Comparison of ENCODE assay signal across 1 cellular context in the genomic region with DNA sequence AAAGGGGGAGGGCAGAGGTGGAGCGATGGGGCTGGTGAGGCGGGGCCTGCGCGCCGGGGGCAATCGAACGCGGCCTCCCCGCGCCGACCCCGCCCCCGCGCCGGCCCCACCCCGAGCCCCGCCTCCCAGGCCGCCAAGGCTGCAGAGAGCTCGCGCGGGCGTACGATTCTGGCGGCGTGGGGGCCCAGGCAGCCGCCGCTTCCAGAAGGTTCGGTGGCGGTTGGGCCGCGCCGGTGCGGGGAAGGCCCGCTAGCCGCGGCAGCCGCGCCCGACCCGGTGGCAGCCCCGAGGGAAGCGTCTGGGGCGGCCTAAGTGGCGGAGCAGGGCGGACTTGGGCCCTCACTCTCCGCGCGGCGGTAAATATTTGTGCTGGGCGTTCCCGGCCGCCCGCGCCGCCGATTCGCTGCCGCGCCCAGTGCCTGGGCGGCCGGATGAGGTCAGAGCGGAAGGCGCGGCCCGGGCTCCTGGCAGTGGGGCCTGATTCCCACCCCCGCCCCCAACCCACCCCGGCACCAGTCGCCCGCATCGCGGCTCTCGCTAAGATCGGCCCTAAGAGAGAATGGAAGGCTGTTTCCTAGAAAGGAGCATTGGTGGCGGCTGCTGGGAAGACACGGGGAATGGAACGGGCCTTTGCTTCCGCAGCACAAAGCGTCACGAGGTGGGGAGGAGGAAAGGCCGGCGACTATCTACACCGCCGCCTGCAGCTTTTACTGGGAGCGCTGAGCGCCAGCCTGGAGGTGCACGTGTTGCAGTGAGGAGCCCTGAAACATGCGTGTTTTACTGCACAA.
TF ChIP-seq lines count a peak whose summit lies in the region.

A gene with protein sequence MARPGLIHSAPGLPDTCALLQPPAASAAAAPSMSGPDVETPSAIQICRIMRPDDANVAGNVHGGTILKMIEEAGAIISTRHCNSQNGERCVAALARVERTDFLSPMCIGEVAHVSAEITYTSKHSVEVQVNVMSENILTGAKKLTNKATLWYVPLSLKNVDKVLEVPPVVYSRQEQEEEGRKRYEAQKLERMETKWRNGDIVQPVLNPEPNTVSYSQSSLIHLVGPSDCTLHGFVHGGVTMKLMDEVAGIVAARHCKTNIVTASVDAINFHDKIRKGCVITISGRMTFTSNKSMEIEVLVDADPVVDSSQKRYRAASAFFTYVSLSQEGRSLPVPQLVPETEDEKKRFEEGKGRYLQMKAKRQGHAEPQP (minus strand): TSS at position 368 of the 788 bp plus-strand sequence. CDS start 368 bp downstream, outside the sequence.

TF ChIP-seq in HepG2, 621 proteins besides CTCF, POLR2A, EP300 and RAD21 (continued from another document and continues in another):
- TF ChIP-seq, protein P1, sequence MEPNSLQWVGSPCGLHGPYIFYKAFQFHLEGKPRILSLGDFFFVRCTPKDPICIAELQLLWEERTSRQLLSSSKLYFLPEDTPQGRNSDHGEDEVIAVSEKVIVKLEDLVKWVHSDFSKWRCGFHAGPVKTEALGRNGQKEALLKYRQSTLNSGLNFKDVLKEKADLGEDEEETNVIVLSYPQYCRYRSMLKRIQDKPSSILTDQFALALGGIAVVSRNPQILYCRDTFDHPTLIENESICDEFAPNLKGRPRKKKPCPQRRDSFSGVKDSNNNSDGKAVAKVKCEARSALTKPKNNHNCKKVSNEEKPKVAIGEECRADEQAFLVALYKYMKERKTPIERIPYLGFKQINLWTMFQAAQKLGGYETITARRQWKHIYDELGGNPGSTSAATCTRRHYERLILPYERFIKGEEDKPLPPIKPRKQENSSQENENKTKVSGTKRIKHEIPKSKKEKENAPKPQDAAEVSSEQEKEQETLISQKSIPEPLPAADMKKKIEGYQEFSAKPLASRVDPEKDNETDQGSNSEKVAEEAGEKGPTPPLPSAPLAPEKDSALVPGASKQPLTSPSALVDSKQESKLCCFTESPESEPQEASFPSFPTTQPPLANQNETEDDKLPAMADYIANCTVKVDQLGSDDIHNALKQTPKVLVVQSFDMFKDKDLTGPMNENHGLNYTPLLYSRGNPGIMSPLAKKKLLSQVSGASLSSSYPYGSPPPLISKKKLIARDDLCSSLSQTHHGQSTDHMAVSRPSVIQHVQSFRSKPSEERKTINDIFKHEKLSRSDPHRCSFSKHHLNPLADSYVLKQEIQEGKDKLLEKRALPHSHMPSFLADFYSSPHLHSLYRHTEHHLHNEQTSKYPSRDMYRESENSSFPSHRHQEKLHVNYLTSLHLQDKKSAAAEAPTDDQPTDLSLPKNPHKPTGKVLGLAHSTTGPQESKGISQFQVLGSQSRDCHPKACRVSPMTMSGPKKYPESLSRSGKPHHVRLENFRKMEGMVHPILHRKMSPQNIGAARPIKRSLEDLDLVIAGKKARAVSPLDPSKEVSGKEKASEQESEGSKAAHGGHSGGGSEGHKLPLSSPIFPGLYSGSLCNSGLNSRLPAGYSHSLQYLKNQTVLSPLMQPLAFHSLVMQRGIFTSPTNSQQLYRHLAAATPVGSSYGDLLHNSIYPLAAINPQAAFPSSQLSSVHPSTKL (CRISPR knock-in tag; IDR thresholded peaks at IDR 0.05) = no peak
- TF ChIP-seq EEA1 (CRISPR knock-in tag; IDR thresholded peaks at IDR 0.05; ENCODE audit: borderline replicate concordance) (0 out of 2 replicates have a peak, but pooled peaks have one; percentile 7), MEIS2 (CRISPR knock-in tag; IDR thresholded peaks at IDR 0.05) (peak; percentile 80), SP5 (CRISPR knock-in tag; IDR thresholded peaks at IDR 0.05; ENCODE audit: borderline replicate concordance, low read depth) (0 out of 2 replicates have a peak, but pooled peaks have one; percentile 1), ZNF33B (CRISPR knock-in tag; IDR thresholded peaks at IDR 0.05) (no peak), ETV6 (CRISPR knock-in tag; conservative IDR thresholded peaks at IDR 0.05) (no peak), SALL2 (CRISPR knock-in tag; IDR thresholded peaks at IDR 0.05) (peak; percentile 75; the same call in 1 of the 2 replicates), ZNF670 (CRISPR knock-in tag; IDR thresholded peaks at IDR 0.05; ENCODE audit: borderline replicate concordance) (no peak; the same call in 1 of the 2 replicates), ASH2L (IDR thresholded peaks at IDR 0.05; ENCODE audit: insufficient read length, low read depth, low read length) (peak; percentile 29), NFYB (CRISPR knock-in tag; IDR thresholded peaks at IDR 0.05) (peak; percentile 72), CHD4 (IDR thresholded peaks at IDR 0.05; ENCODE audit: borderline replicate concordance, low read length) (no peak), ZFP36L2 (CRISPR knock-in tag; IDR thresholded peaks at IDR 0.05) (no peak), RFX1 (IDR thresholded peaks at IDR 0.05) (no peak), TGIF2 (CRISPR knock-in tag; IDR thresholded peaks at IDR 0.05) (0 out of 2 replicates have a peak, but pooled peaks have one; percentile 28), ZFX (CRISPR knock-in tag; IDR thresholded peaks at IDR 0.05; ENCODE audit: low read depth) (peak; percentile 97), ZNF263 (CRISPR knock-in tag; IDR thresholded peaks at IDR 0.05) (no peak), JDP2 (CRISPR knock-in tag; IDR thresholded peaks at IDR 0.05; ENCODE audit: borderline replicate concordance) (no peak), ZNF563 (CRISPR knock-in tag; IDR thresholded peaks at IDR 0.05) (peak; percentile 18; the same call in 1 of the 2 replicates), ZNF644 (CRISPR knock-in tag; IDR thresholded peaks at IDR 0.05; ENCODE audit: low read depth) (no peak), NR2F1 (CRISPR knock-in tag; IDR thresholded peaks at IDR 0.05) (no peak), WIZ (CRISPR knock-in tag; IDR thresholded peaks at IDR 0.05) (no peak), ZNF790 (CRISPR knock-in tag; IDR thresholded peaks at IDR 0.05; ENCODE audit: borderline replicate concordance) (no peak), SMYD3 (CRISPR knock-in tag; IDR thresholded peaks at IDR 0.05) (no peak), ZIK1 (CRISPR knock-in tag; IDR thresholded peaks at IDR 0.05; ENCODE audit: borderline replicate concordance, low read depth) (no peak), ZMYM3 (CRISPR knock-in tag; IDR thresholded peaks at IDR 0.05) (0 out of 2 replicates have a peak, but pooled peaks have one; percentile 27), CC2D1A (CRISPR knock-in tag; IDR thresholded peaks at IDR 0.05) (no peak), SRSF4 (IDR thresholded peaks at IDR 0.05; ENCODE audit: low read depth, low read length, poor library complexity, severe bottlenecking) (no peak), MAFF (IDR thresholded peaks at IDR 0.05; ENCODE audit: low read depth, low read length) (no peak), KAT2B (IDR thresholded peaks at IDR 0.05; ENCODE audit: borderline replicate concordance, low read depth, low read length) (no peak), ZFP62 (CRISPR knock-in tag; IDR thresholded peaks at IDR 0.05) (no peak), MYNN (CRISPR knock-in tag; IDR thresholded peaks at IDR 0.05; ENCODE audit: low read depth) (no peak), ZNF44 (CRISPR knock-in tag; IDR thresholded peaks at IDR 0.05) (no peak), ZNF614 (CRISPR knock-in tag; IDR thresholded peaks at IDR 0.05; ENCODE audit: borderline replicate concordance) (no peak), GATA4 (IDR thresholded peaks at IDR 0.05; ENCODE audit: borderline replicate concordance, low read depth) (0 out of 2 replicates have a peak, but pooled peaks have one; percentile 6), ZNF589 (CRISPR knock-in tag; conservative IDR thresholded peaks at IDR 0.05) (0 out of 2 replicates have a peak, but pooled peaks have one; percentile 66), ZNF180 (CRISPR knock-in tag; IDR thresholded peaks at IDR 0.05; ENCODE audit: borderline replicate concordance, low read depth) (no peak), ZNF878 (CRISPR knock-in tag; IDR thresholded peaks at IDR 0.05) (no peak), RARG (CRISPR knock-in tag; IDR thresholded peaks at IDR 0.05; ENCODE audit: low read depth) (no peak)
- TF ChIP-seq, protein P2, sequence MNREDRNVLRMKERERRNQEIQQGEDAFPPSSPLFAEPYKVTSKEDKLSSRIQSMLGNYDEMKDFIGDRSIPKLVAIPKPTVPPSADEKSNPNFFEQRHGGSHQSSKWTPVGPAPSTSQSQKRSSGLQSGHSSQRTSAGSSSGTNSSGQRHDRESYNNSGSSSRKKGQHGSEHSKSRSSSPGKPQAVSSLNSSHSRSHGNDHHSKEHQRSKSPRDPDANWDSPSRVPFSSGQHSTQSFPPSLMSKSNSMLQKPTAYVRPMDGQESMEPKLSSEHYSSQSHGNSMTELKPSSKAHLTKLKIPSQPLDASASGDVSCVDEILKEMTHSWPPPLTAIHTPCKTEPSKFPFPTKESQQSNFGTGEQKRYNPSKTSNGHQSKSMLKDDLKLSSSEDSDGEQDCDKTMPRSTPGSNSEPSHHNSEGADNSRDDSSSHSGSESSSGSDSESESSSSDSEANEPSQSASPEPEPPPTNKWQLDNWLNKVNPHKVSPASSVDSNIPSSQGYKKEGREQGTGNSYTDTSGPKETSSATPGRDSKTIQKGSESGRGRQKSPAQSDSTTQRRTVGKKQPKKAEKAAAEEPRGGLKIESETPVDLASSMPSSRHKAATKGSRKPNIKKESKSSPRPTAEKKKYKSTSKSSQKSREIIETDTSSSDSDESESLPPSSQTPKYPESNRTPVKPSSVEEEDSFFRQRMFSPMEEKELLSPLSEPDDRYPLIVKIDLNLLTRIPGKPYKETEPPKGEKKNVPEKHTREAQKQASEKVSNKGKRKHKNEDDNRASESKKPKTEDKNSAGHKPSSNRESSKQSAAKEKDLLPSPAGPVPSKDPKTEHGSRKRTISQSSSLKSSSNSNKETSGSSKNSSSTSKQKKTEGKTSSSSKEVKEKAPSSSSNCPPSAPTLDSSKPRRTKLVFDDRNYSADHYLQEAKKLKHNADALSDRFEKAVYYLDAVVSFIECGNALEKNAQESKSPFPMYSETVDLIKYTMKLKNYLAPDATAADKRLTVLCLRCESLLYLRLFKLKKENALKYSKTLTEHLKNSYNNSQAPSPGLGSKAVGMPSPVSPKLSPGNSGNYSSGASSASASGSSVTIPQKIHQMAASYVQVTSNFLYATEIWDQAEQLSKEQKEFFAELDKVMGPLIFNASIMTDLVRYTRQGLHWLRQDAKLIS (CRISPR knock-in tag; IDR thresholded peaks at IDR 0.05) = no peak
- TF ChIP-seq, protein P3, sequence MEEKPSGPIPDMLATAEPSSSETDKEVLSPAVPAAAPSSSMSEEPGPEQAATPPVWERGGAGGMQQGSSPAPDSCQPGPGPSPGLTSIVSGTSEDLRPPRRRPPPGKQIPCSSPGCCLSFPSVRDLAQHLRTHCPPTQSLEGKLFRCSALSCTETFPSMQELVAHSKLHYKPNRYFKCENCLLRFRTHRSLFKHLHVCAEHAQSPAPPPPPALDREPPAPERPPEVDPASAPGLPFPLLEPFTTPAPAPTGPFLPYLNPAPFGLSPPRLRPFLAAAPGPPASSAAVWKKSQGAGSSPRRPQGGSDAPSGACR (CRISPR knock-in tag; IDR thresholded peaks at IDR 0.05) = peak; percentile 43; the same call in 1 of the 2 replicates
- TF ChIP-seq, protein P4, sequence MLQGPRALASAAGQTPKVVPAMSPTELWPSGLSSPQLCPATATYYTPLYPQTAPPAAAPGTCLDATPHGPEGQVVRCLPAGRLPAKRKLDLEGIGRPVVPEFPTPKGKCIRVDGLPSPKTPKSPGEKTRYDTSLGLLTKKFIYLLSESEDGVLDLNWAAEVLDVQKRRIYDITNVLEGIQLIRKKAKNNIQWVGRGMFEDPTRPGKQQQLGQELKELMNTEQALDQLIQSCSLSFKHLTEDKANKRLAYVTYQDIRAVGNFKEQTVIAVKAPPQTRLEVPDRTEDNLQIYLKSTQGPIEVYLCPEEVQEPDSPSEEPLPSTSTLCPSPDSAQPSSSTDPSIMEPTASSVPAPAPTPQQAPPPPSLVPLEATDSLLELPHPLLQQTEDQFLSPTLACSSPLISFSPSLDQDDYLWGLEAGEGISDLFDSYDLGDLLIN (CRISPR knock-in tag; IDR thresholded peaks at IDR 0.05; ENCODE audit: borderline replicate concordance) = peak; percentile 30; the same call in 1 of the 2 replicates
- TF ChIP-seq, protein P5, sequence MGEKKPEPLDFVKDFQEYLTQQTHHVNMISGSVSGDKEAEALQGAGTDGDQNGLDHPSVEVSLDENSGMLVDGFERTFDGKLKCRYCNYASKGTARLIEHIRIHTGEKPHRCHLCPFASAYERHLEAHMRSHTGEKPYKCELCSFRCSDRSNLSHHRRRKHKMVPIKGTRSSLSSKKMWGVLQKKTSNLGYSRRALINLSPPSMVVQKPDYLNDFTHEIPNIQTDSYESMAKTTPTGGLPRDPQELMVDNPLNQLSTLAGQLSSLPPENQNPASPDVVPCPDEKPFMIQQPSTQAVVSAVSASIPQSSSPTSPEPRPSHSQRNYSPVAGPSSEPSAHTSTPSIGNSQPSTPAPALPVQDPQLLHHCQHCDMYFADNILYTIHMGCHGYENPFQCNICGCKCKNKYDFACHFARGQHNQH (CRISPR knock-in tag; IDR thresholded peaks at IDR 0.05) = peak; percentile 23; the same call in 1 of the 2 replicates
- TF ChIP-seq, protein P6, sequence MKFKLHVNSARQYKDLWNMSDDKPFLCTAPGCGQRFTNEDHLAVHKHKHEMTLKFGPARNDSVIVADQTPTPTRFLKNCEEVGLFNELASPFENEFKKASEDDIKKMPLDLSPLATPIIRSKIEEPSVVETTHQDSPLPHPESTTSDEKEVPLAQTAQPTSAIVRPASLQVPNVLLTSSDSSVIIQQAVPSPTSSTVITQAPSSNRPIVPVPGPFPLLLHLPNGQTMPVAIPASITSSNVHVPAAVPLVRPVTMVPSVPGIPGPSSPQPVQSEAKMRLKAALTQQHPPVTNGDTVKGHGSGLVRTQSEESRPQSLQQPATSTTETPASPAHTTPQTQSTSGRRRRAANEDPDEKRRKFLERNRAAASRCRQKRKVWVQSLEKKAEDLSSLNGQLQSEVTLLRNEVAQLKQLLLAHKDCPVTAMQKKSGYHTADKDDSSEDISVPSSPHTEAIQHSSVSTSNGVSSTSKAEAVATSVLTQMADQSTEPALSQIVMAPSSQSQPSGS (CRISPR knock-in tag; IDR thresholded peaks at IDR 0.05) = peak; percentile 30; the same call in 1 of the 2 replicates
- TF ChIP-seq, protein P7, sequence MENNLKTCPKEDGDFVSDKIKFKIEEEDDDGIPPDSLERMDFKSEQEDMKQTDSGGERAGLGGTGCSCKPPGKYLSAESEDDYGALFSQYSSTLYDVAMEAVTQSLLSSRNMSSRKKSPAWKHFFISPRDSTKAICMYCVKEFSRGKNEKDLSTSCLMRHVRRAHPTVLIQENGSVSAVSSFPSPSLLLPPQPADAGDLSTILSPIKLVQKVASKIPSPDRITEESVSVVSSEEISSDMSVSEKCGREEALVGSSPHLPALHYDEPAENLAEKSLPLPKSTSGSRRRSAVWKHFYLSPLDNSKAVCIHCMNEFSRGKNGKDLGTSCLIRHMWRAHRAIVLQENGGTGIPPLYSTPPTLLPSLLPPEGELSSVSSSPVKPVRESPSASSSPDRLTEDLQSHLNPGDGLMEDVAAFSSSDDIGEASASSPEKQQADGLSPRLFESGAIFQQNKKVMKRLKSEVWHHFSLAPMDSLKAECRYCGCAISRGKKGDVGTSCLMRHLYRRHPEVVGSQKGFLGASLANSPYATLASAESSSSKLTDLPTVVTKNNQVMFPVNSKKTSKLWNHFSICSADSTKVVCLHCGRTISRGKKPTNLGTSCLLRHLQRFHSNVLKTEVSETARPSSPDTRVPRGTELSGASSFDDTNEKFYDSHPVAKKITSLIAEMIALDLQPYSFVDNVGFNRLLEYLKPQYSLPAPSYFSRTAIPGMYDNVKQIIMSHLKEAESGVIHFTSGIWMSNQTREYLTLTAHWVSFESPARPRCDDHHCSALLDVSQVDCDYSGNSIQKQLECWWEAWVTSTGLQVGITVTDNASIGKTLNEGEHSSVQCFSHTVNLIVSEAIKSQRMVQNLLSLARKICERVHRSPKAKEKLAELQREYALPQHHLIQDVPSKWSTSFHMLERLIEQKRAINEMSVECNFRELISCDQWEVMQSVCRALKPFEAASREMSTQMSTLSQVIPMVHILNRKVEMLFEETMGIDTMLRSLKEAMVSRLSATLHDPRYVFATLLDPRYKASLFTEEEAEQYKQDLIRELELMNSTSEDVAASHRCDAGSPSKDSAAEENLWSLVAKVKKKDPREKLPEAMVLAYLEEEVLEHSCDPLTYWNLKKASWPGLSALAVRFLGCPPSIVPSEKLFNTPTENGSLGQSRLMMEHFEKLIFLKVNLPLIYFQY (CRISPR knock-in tag; IDR thresholded peaks at IDR 0.05; ENCODE audit: borderline replicate concordance) = no peak
